In the genomic region with DNA sequence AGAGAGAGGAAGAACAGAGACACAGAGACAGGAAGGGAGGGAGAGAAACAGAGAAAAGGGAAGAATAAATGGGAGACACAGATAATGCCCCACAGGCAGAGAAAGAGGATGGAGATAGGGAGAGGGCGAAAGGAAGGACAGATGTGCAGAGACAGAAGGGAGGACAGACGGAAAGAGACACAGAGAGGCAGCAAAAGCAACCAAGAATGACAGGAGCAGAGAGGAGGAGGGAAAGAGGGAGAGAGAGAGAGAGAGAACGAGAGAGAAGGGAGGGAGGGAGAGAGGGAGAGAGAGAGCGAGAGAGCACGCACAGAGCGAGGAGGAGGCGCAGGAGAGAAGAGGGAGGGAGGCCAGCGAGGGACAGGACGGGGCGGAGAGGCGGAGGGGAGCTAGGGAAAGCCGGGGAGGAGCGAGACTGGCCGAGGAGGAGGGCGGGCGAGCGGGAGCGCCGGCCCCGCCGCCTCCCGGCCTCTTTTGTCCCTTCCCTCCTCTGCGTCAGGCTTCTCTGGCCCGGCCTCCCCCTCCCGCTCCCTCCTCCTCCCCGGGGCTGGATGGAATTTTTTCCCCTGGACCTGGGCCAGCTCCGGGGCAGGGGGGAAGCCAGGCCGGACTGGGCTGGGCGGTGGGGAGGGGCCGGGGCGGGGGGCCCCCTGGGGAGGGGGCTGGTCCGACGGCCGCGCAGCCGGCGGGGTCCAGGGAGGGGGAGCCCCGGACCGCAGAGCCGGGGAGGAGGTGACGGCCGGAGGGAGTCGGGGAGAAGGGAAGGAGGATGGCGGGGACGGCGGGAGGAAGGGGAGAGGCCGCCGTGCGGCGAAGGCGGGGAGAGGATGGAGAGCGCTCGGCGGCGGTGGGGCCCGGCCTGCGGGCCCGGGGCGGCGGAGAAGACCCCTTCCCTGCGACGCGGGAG, we compare ENCODE assay signal across 8 cellular contexts. TPM values are rescaled to one million over a fixed set of nuclear protein-coding genes. Genes with fewer than 3 reads are reported as not detected.
DNase-seq lines count a peak whose midpoint lies in the region; ATAC-seq and TF ChIP-seq lines count a peak whose summit lies in the region.

No MANE protein-coding gene starts in this region.

- H3K4me3 ChIP-seq in skeletal muscle cell (ENCODE audit: low read depth, low read length): peak overlapping the region; percentile 88

- H3K27ac ChIP-seq in C4-2B: peak overlapping the region; percentile 82

- ATAC-seq in GM18873 (IDR thresholded peaks at IDR 0.05; ENCODE audit: low FRiP score, unreplicated experiment) (no peak), GM19455 (IDR thresholded peaks at IDR 0.05; ENCODE audit: unreplicated experiment) (no peak)

- DNase-seq in HPDE6-E6E7 (ENCODE audit: extremely low spot score): peak; percentile 58
- DNase-seq in RPMI7951 (ENCODE audit: low read depth): peak; percentile 97
- peak; percentile 96 for DNase-seq in cerebellum (ENCODE audit: low spot score)
- peak; percentile 97 for DNase-seq in islet precursor cell
- peak; percentile 93 for DNase-seq in skeletal muscle cell (ENCODE audit: low read depth)

- no peak for TF ChIP-seq CTCF in C4-2B (conservative IDR thresholded peaks at IDR 0.05)

RNA-seq across cellular contexts. Expression of a gene that starts 4.2 kb away (rescaled TPM):
- 13.6 and 15.4 TPM in 2 replicates for total RNA-seq in RPMI7951 (2014; rRNA removed; shearing (Covaris generic))
- 3.8 TPM for total RNA-seq in cerebellum

RNA-seq across cellular contexts. Expression of a gene that starts 34.9 kb away (rescaled TPM):
- 0.12 and 1.4 TPM in 2 replicates for total RNA-seq in RPMI7951 (2014; rRNA removed; shearing (Covaris generic))
- total RNA-seq in cerebellum: 2.7 TPM

RNA-seq across cellular contexts. Expression of a gene that starts 42.3 kb away (rescaled TPM):
- total RNA-seq in RPMI7951 (2014; rRNA removed; shearing (Covaris generic)): not detected in 2 replicates
- 1.6 TPM for total RNA-seq in cerebellum

RNA-seq across cellular contexts. Expression of a gene that starts 58.7 kb away (rescaled TPM):
- total RNA-seq in RPMI7951 (2014; rRNA removed; shearing (Covaris generic)): not detected in 2 replicates
- total RNA-seq in cerebellum: 0.27 TPM
